In genomic region chrX:133437356-133437755, GRCh38 we compare ENCODE assay signal across 15 cellular contexts. TPM values are rescaled to one million over a fixed set of nuclear protein-coding genes. Genes with fewer than 3 reads are reported as not detected.
A peak's percentile ranks its signal among the peaks of the same experiment; 100 is the strongest.
DNase-seq lines count a peak whose midpoint lies in the region; ATAC-seq, FAIRE-seq and TF ChIP-seq lines count a peak whose summit lies in the region.
"Had no signal": no experiment of that assay in that cellular context is flagged by ENCODE, and none has a peak within 500 bp of the region (broad histone marks: within the 10 kb centered on the region; RNA-seq: fewer than 3 reads in every experiment).

No MANE protein-coding gene starts in this region.

- no peak for FAIRE-seq in pancreas (lab: Jason Lieb, UNC)
- FAIRE-seq: GM12891, K562 had no signal

- H3K4me2 ChIP-seq in neural progenitor cell: peak overlapping the region; percentile 42

- H3K9ac ChIP-seq in HUES48 (ENCODE audit: low read depth, low read length) (peak overlapping the region; percentile 0; the same call in 1 of the 2 replicates), neural progenitor cell (no peak overlapping the region)

- ATAC-seq in WTC11: no peak
- no peak for ATAC-seq in HG03378 (IDR thresholded peaks at IDR 0.05; ENCODE audit: unreplicated experiment)
- no peak for ATAC-seq in GM19455 (IDR thresholded peaks at IDR 0.05; ENCODE audit: unreplicated experiment)
- ATAC-seq in pancreas: no peak
- ATAC-seq: HCT116, K562 had no signal

- H3K79me2 ChIP-seq in neural progenitor cell (ENCODE audit: low read depth): no peaks in the 10 kb centered on the region

- H3K36me3 ChIP-seq in HUES48 (ENCODE audit: control insufficient read depth, insufficient read depth, low read length) (no peaks in the 10 kb centered on the region), neural progenitor cell (no peaks in the 10 kb centered on the region), pancreas (no peaks in the 10 kb centered on the region)

- H3K9me3 ChIP-seq in HUES48 (ENCODE audit: control insufficient read depth, insufficient read depth, low read length) (no peaks in the 10 kb centered on the region; the same call in 1 of the 2 replicates), neural progenitor cell (ENCODE audit: low read depth) (no peaks in the 10 kb centered on the region), pancreas (no peaks in the 10 kb centered on the region)
- H3K9me3 ChIP-seq: Caco-2 had no signal

- H3K4me1 Mint-ChIP-seq in WTC11 (peaks cover 60% of the 10 kb centered on the region), neural progenitor cell (peaks cover 58% of the 10 kb centered on the region)
- H3K4me1 Mint-ChIP-seq: CD14-positive monocyte; CD8-positive, alpha-beta memory T cell had no signal

- H3K27me3 ChIP-seq in HUES48 (ENCODE audit: control insufficient read depth, insufficient read depth, low read length) (no peaks in the 10 kb centered on the region), neural progenitor cell (no peaks in the 10 kb centered on the region), pancreas (peaks cover 0 to 10% (median 0%) of the 10 kb centered on the region in 4 donors)

- H3K27me3 Mint-ChIP-seq in WTC11 (ENCODE audit: low read depth) (peaks cover 13% of the 10 kb centered on the region), neural progenitor cell (ENCODE audit: insufficient read depth, low read depth) (peaks cover 11% of the 10 kb centered on the region)

- TF ChIP-seq CTCF in WTC11 (IDR thresholded peaks at IDR 0.05) (no peak), neural progenitor cell (IDR thresholded peaks at IDR 0.05) (no peak), pancreas (IDR thresholded peaks at IDR 0.05) (no peak)

- no peak for DNase-seq in WTC11 (ENCODE audit: low spot score)
- peak; percentile 16 for DNase-seq in iPS-NIHi7 (ENCODE audit: extremely low spot score)
- DNase-seq in neural progenitor cell (ENCODE audit: low spot score): no peak
- DNase-seq in pancreas: no peak
- DNase-seq in A172 (ENCODE audit: low spot score): no peak
- DNase-seq: Caco-2; CD8-positive, alpha-beta memory T cell; Karpas-422 had no signal

- CTCF ChIA-PET in WTC11 (lab: Charles Lee): interaction anchor here (0.7 to 1.3 kb wide), 3 partner anchors 87 to 1047 kb away, joined by 3 read pairs; no protein-coding TSS in a partner anchor

- WGBS in pancreas, 2 donors: 59 to 83% methylated on average over 4 of the region's 4 CpGs

- no peaks in the 10 kb centered on the region for H4K20me1 ChIP-seq in neural progenitor cell (ENCODE audit: low read depth)

- H3K36me3 Mint-ChIP-seq in WTC11: 0 out of 2 replicates have a peak, but pooled peaks cover 2% of the 10 kb centered on the region
- H3K36me3 Mint-ChIP-seq in neural progenitor cell: no peaks in the 10 kb centered on the region
- H3K36me3 Mint-ChIP-seq: CD14-positive monocyte; CD8-positive, alpha-beta memory T cell had no signal

- H3F3A ChIP-seq in neural progenitor cell (ENCODE audit: low read depth): peaks cover 66% of the 10 kb centered on the region

- H3K27ac ChIP-seq in HUES48 (ENCODE audit: low read depth, low read length): peak overlapping the region; percentile 47
- no peak overlapping the region for H3K27ac ChIP-seq in neural progenitor cell
- no peak overlapping the region for H3K27ac ChIP-seq in pancreas

- peak overlapping the region; percentile 20 for H3K4me3 Mint-ChIP-seq in WTC11
- no peak overlapping the region for H3K4me3 Mint-ChIP-seq in neural progenitor cell
- H3K4me3 Mint-ChIP-seq: CD14-positive monocyte; CD8-positive, alpha-beta memory T cell had no signal

- no peak overlapping the region for H2AFZ ChIP-seq in neural progenitor cell (replicated peaks)

- H3K27ac Mint-ChIP-seq in WTC11 (peak overlapping the region; percentile 80), neural progenitor cell (peak overlapping the region; percentile 51)
- H3K27ac Mint-ChIP-seq: CD8-positive, alpha-beta memory T cell had no signal

- H3K4me3 ChIP-seq in HUES48 (ENCODE audit: low read depth, low read length): 0 out of 2 replicates have a peak overlapping the region, but pooled peaks have one; percentile 3
- no peak overlapping the region for H3K4me3 ChIP-seq in neural progenitor cell
- H3K4me3 ChIP-seq in pancreas: no peak overlapping the region
- H3K4me3 ChIP-seq: K562 had no signal

- H3K9me3 Mint-ChIP-seq in WTC11 (0 out of 2 replicates have a peak, but pooled peaks cover 3% of the 10 kb centered on the region), neural progenitor cell (peaks cover 2% of the 10 kb centered on the region)
- H3K9me3 Mint-ChIP-seq: CD8-positive, alpha-beta memory T cell had no signal

- intact Hi-C loops in pancreas (cut with DNase I): no loop called here

- H3K4me1 ChIP-seq in HUES48 (ENCODE audit: control insufficient read depth, insufficient read depth, low read length) (peaks cover 63% of the 10 kb centered on the region), neural progenitor cell (peaks cover 30% of the 10 kb centered on the region), pancreas (no peaks in the 10 kb centered on the region)
- H3K4me1 ChIP-seq: Caco-2 had no signal

- POLR2A ChIA-PET in WTC11 (lab: Charles Lee): interaction anchor here (0.5 kb wide), 1 partner anchor 101 kb away, joined by 4 read pairs; no protein-coding TSS in a partner anchor

TF ChIP-seq in WTC11, 78 proteins besides CTCF, POLR2A, EP300 and RAD21:
- TF ChIP-seq ELF4 (CRISPR knock-in tag; IDR thresholded peaks at IDR 0.05; ENCODE audit: low read depth) (no peak), ZNF263 (CRISPR knock-in tag; IDR thresholded peaks at IDR 0.05; ENCODE audit: low read depth) (no peak), NR1H2 (CRISPR knock-in tag; IDR thresholded peaks at IDR 0.05) (no peak), TP53 (CRISPR knock-in tag; IDR thresholded peaks at IDR 0.05) (no peak), CREB1 (CRISPR knock-in tag; IDR thresholded peaks at IDR 0.05) (no peak), TEAD4 (CRISPR knock-in tag; IDR thresholded peaks at IDR 0.05) (no peak), NFE2L1 (CRISPR knock-in tag; IDR thresholded peaks at IDR 0.05) (no peak), TCF7 (CRISPR knock-in tag; IDR thresholded peaks at IDR 0.05; ENCODE audit: low read depth) (no peak), ZBTB21 (CRISPR knock-in tag; IDR thresholded peaks at IDR 0.05; ENCODE audit: borderline replicate concordance) (no peak)
- TF ChIP-seq, protein P1, sequence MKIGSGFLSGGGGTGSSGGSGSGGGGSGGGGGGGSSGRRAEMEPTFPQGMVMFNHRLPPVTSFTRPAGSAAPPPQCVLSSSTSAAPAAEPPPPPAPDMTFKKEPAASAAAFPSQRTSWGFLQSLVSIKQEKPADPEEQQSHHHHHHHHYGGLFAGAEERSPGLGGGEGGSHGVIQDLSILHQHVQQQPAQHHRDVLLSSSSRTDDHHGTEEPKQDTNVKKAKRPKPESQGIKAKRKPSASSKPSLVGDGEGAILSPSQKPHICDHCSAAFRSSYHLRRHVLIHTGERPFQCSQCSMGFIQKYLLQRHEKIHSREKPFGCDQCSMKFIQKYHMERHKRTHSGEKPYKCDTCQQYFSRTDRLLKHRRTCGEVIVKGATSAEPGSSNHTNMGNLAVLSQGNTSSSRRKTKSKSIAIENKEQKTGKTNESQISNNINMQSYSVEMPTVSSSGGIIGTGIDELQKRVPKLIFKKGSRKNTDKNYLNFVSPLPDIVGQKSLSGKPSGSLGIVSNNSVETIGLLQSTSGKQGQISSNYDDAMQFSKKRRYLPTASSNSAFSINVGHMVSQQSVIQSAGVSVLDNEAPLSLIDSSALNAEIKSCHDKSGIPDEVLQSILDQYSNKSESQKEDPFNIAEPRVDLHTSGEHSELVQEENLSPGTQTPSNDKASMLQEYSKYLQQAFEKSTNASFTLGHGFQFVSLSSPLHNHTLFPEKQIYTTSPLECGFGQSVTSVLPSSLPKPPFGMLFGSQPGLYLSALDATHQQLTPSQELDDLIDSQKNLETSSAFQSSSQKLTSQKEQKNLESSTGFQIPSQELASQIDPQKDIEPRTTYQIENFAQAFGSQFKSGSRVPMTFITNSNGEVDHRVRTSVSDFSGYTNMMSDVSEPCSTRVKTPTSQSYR (CRISPR knock-in tag; IDR thresholded peaks at IDR 0.05): no peak
- TF ChIP-seq, protein P2, sequence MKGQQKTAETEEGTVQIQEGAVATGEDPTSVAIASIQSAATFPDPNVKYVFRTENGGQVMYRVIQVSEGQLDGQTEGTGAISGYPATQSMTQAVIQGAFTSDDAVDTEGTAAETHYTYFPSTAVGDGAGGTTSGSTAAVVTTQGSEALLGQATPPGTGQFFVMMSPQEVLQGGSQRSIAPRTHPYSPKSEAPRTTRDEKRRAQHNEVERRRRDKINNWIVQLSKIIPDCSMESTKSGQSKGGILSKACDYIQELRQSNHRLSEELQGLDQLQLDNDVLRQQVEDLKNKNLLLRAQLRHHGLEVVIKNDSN (CRISPR knock-in tag; IDR thresholded peaks at IDR 0.05): no peak

RNA-seq across cellular contexts. Expression of gene GPC4, which starts 22.1 kb away (rescaled TPM):
- total RNA-seq in WTC11 (2021) (120 to 144 TPM (median 120 TPM) in 3 replicates), neural progenitor cell (ENCODE audit: low replicate concordance) (17.7 and 23.6 TPM in 2 replicates), pancreas (10 to 100 TPM in 3 of 6 donors, 1 to 10 TPM in 3; 6.9 to 15.3 (median 10.3) TPM)
- 1 to 10 TPM; 3.0 to 4.8 TPM for polyA plus RNA-seq in pancreas
- total RNA-seq in A172 (2014; rRNA removed; shearing (Covaris generic)): 2.4 and 3.2 TPM in 2 replicates
- total RNA-seq: CD8-positive, alpha-beta memory T cell had no signal
- polyA plus RNA-seq: CD8-positive, alpha-beta memory T cell; K562 had no signal
